Comparison of ENCODE assay signal across 8 cellular contexts in the genomic region with DNA sequence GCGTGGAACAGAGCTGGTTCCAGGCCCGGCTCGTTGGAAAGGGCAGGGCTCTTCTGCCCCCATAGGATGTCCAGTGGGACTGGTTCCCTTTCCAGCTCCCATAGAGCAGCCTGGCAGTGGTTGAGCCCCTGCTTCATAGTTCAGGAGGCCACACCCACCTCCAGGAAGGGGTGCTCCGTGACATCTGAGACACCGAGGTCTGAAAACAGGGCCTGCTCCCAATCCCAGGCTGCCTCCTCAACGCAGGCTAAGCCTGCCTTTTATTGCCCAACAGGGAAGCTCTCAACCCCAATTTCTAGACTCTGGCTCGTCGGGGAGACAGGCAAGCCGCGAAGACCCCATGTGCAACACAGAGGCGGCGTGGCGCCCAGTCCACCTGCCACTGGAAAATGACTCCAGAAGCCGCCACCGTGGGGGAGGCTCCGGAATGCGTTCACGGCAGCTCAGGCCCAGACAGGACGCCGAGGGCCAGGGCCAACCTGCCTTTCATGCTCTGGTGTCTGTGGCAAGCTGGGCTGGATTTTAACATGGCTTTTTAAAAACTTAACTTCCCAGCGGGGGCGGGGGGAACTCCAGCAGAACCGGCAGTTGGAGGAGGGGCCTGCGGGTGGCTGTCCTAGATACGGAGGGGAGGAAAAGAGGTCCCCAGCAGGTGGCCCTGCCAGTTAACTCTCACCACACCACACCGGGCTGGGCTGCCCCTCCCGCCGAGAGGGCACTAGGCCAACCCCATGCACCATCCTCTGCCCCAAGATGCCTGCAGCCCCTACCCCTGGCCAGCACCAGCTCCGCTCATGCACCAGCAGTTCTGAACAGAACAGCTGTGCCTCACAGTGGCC. TPM values are rescaled to one million over a fixed set of nuclear protein-coding genes. Genes with fewer than 3 reads are reported as not detected.
DNase-seq lines count a peak whose midpoint lies in the region; ATAC-seq and TF ChIP-seq lines count a peak whose summit lies in the region.

No MANE protein-coding gene starts in this region.

- H3K4me1 Mint-ChIP-seq in T-helper 17 cell: peaks cover 17% of the 10 kb centered on the region
- H3K4me1 Mint-ChIP-seq in brain: peaks cover 29% of the 10 kb centered on the region
- H3K4me1 Mint-ChIP-seq in mesothelial cell of epicardium: peaks cover 9% of the 10 kb centered on the region
- H3K4me1 Mint-ChIP-seq in stimulated activated naive CD8-positive, alpha-beta T cell treated with anti-CD3 and anti-CD28 coated beads, Interleukin-15, Interleukin-2, amounts not matched to agents 100 ng/mL and 50 ng/mL, for 24 hours (ENCODE audit: low read depth): peaks cover 22% of the 10 kb centered on the region

- H3K4me3 Mint-ChIP-seq in T-helper 17 cell (peak overlapping the region; percentile 86), brain (peak overlapping the region in 3 of 5 experiments; percentile 26 to 62 (median 40)), mesothelial cell of epicardium (no peak overlapping the region)
- no peak overlapping the region for H3K4me3 Mint-ChIP-seq in stimulated activated naive CD8-positive, alpha-beta T cell treated with anti-CD3 and anti-CD28 coated beads, Interleukin-15, Interleukin-2, amounts not matched to agents 100 ng/mL and 50 ng/mL, for 24 hours

- no peak for TF ChIP-seq CTCF in brain (conservative IDR thresholded peaks at IDR 0.05)
- TF ChIP-seq CTCF in mesothelial cell of epicardium (IDR thresholded peaks at IDR 0.05; ENCODE audit: unreplicated experiment): no peak

- no peaks in the 10 kb centered on the region for H3K36me3 Mint-ChIP-seq in T-helper 17 cell (ENCODE audit: low read depth)
- H3K36me3 Mint-ChIP-seq in brain: peaks cover 40% of the 10 kb centered on the region
- H3K36me3 Mint-ChIP-seq in mesothelial cell of epicardium: peaks cover 16% of the 10 kb centered on the region
- H3K36me3 Mint-ChIP-seq in stimulated activated naive CD8-positive, alpha-beta T cell treated with anti-CD3 and anti-CD28 coated beads, Interleukin-15, Interleukin-2, amounts not matched to agents 100 ng/mL and 50 ng/mL, for 24 hours (ENCODE audit: low read depth): peaks cover 33% of the 10 kb centered on the region

- H3K9me3 Mint-ChIP-seq in brain: no peaks in the 10 kb centered on the region
- H3K9me3 Mint-ChIP-seq in mesothelial cell of epicardium: no peaks in the 10 kb centered on the region
- no peaks in the 10 kb centered on the region for H3K9me3 Mint-ChIP-seq in stimulated activated naive CD8-positive, alpha-beta T cell treated with anti-CD3 and anti-CD28 coated beads, Interleukin-15, Interleukin-2, amounts not matched to agents 100 ng/mL and 50 ng/mL, for 24 hours

- DNase-seq in CMK (ENCODE audit: low read depth): peak; percentile 64
- peak; percentile 42 to 62 (median 45) for DNase-seq in T-helper 17 cell
- peak in 1 of 2 experiments; percentile 68 for DNase-seq in mesothelial cell of epicardium (ENCODE audit: low spot score in 2 of 2, unreplicated experiment in 2 of 2)
- no peak for DNase-seq in kidney tubule cell (ENCODE audit: low spot score)
- DNase-seq in hepatic stellate cell (ENCODE audit: low spot score): no peak

- no peaks in the 10 kb centered on the region for H3K9me3 ChIP-seq in T-helper 17 cell (ENCODE audit: control insufficient read depth, low read length, poor library complexity, severe bottlenecking)

- H3K27ac Mint-ChIP-seq in T-helper 17 cell (peak overlapping the region; percentile 95), brain (peak overlapping the region; percentile 75 to 97 (median 89)), mesothelial cell of epicardium (peak overlapping the region; percentile 92)
- peak overlapping the region; percentile 61 for H3K27ac Mint-ChIP-seq in stimulated activated naive CD8-positive, alpha-beta T cell treated with anti-CD3 and anti-CD28 coated beads, Interleukin-15, Interleukin-2, amounts not matched to agents 100 ng/mL and 50 ng/mL, for 24 hours

- no peaks in the 10 kb centered on the region for H3K27me3 Mint-ChIP-seq in T-helper 17 cell
- no peaks in the 10 kb centered on the region for H3K27me3 Mint-ChIP-seq in brain
- H3K27me3 Mint-ChIP-seq in mesothelial cell of epicardium (ENCODE audit: low read depth): no peaks in the 10 kb centered on the region
- H3K27me3 Mint-ChIP-seq in stimulated activated naive CD8-positive, alpha-beta T cell treated with anti-CD3 and anti-CD28 coated beads, Interleukin-15, Interleukin-2, amounts not matched to agents 100 ng/mL and 50 ng/mL, for 24 hours: no peaks in the 10 kb centered on the region

- no peak for TF ChIP-seq POLR2A in GM18505 (IDR thresholded peaks at IDR 0.05; ENCODE audit: borderline replicate concordance, extremely low read depth, insufficient read depth, insufficient read length)

- peak; percentile 88 for ATAC-seq in T-helper 17 cell
- ATAC-seq in GM18505 (IDR thresholded peaks at IDR 0.05; ENCODE audit: unreplicated experiment): no peak

RNA-seq across cellular contexts. Expression of a gene that starts 17.9 kb away (rescaled TPM):
- total RNA-seq in T-helper 17 cell (1 to 10 TPM; 2.0 to 2.8 TPM), mesothelial cell of epicardium (2.5 to 4.3 TPM (median 2.5 TPM) in 3 replicates)
- polyA plus RNA-seq in brain (ENCODE audit: insufficient read depth, low read depth, low replicate concordance): 1.7 TPM

RNA-seq across cellular contexts. Expression of a gene that starts 36.9 kb away (rescaled TPM):
- total RNA-seq in T-helper 17 cell (100 to 1,000 TPM; 241 to 255 TPM), mesothelial cell of epicardium (70.5 to 80.3 TPM (median 78.4 TPM) in 3 replicates)
- 40.9 TPM for polyA plus RNA-seq in brain (ENCODE audit: insufficient read depth, low read depth, low replicate concordance)

RNA-seq across cellular contexts. Expression of a gene that starts 37.2 kb away (rescaled TPM):
- total RNA-seq in T-helper 17 cell: 100 to 1,000 TPM; 173 to 183 TPM
- 125 TPM for polyA plus RNA-seq in brain (ENCODE audit: insufficient read depth, low read depth, low replicate concordance)
- total RNA-seq in mesothelial cell of epicardium: 139 to 147 TPM (median 142 TPM) in 3 replicates

Comparison
In these comparisons a context has a peak if more than half of its experiments do, and no peak if none do; other contexts are left out.
1. DNase-seq: peak in CMK (single experiment) and T-helper 17 cell (3 of 3); none in kidney tubule cell (single experiment) and hepatic stellate cell (single experiment).
2. H3K4me3 Mint-ChIP-seq: peak in T-helper 17 cell (single experiment) and brain (3 of 5); none in mesothelial cell of epicardium (single experiment) and stimulated activated naive CD8-positive, alpha-beta T cell treated with anti-CD3 and anti-CD28 coated beads, Interleukin-15, Interleukin-2, amounts not matched to agents 100 ng/mL and 50 ng/mL, for 24 hours (single experiment).
3. Peak in every context shown above with its lines, with median percentiles within 50 percentile points of each other: H3K27ac Mint-ChIP-seq.